21 cellular contexts compared by ENCODE assay signal in genomic region chr22:15651954-15652353, GRCh38. TPM values are rescaled to one million over a fixed set of nuclear protein-coding genes. Genes with fewer than 3 reads are reported as not detected.
"Had no signal": no experiment of that assay in that cellular context is flagged by ENCODE, and none has a peak within 500 bp of the region (broad histone marks: within the 10 kb centered on the region; RNA-seq: fewer than 3 reads in every experiment).

No MANE protein-coding gene starts in this region.

RNA-seq across cellular contexts. Expression of gene POTEH, which starts 37.9 kb away (rescaled TPM):
- total RNA-seq: activated naive CD4-positive, alpha-beta T cell treated with anti-CD3 and anti-CD28 coated beads for 36 hours; activated naive CD4-positive, alpha-beta T cell treated with anti-CD3 and anti-CD28 coated beads, Interleukin-2, amount 50 U/mL, for 72 hours; activated naive CD8-positive, alpha-beta T cell treated with anti-CD3 and anti-CD28 coated beads for 36 hours; activated naive CD8-positive, alpha-beta T cell treated with anti-CD3 and anti-CD28 coated beads, Interleukin-2, amount 10 ng/mL, durations not matched to agents 7 days and 5 days; activated T-cell treated with anti-CD3 and anti-CD28 coated beads, Interleukin-2, amount 50 U/mL, for 4 hours; activated T-cell treated with anti-CD3 and anti-CD28 coated beads, Interleukin-2, amount 50 U/mL, for 72 hours; activated T-helper 1 cell treated with anti-CD3 and anti-CD28 coated beads, Interleukin-12 subunit alpha, Interleukin-12 subunit beta, Interleukin-2, Interleukin-4 antibody, amounts not matched to agents 30 ng/mL and 10 ng/mL and 1 ng/mL, durations not matched to agents 14 hours and 24 hours and 36 hours; activated T-helper 17 cell treated with anti-CD3 and anti-CD28 coated beads, Interleukin-2, amount 50 U/mL, for 72 hours; activated T-helper 2 cell treated with anti-CD3 and anti-CD28 coated beads, Interferon-gamma antibody, Interleukin-2, Interleukin-4, amounts not matched to agents 10 μg/mL and 5 μg/mL and 100 μg/mL, durations not matched to agents 14 hours and 24 hours and 36 hours; adrenal gland; aorta; ascending aorta; astrocyte; body of pancreas; breast epithelium; bronchial epithelial cell; cardiac muscle cell; cardiac septum; cerebellum; chondrocyte had no signal
- polyA plus RNA-seq: adipose tissue, adrenal gland, aorta, cardiac muscle cell had no signal
